Comparison of ENCODE assay signal across 14 cellular contexts in genomic region chr1:32501865-32502264, GRCh38. TPM values are rescaled to one million over a fixed set of nuclear protein-coding genes. Genes with fewer than 3 reads are reported as not detected.
DNase-seq lines count a peak whose midpoint lies in the region; ATAC-seq and TF ChIP-seq lines count a peak whose summit lies in the region.
"Had no signal": no experiment of that assay in that cellular context is flagged by ENCODE, and none has a peak within 500 bp of the region (broad histone marks: within the 10 kb centered on the region; RNA-seq: fewer than 3 reads in every experiment).

No MANE protein-coding gene starts in this region.

- no peak overlapping the region for H3K27ac ChIP-seq in HEK293 (ENCODE audit: extremely low read depth, low read depth, low read length)
- H3K27ac ChIP-seq in ascending aorta: peak overlapping the region; percentile 90 to 93
- H3K27ac ChIP-seq in psoas muscle: peak overlapping the region; percentile 90

- no peaks in the 10 kb centered on the region for H3K9me3 ChIP-seq in HEK293 (ENCODE audit: control insufficient read depth, insufficient read depth, low read depth, low read length)
- no peaks in the 10 kb centered on the region for H3K9me3 ChIP-seq in ascending aorta
- H3K9me3 ChIP-seq in psoas muscle: no peaks in the 10 kb centered on the region

- no peaks in the 10 kb centered on the region for H3K36me3 Mint-ChIP-seq in immature natural killer cell

- 23 to 75% (median 57%) methylated on average over 9 of the region's 9 CpGs for WGBS in psoas muscle, 3 donors

- intact Hi-C loops in ascending aorta (cut with DNase I): loop anchor here (2.0 to 5.0 kb wide), 2 partner anchors 37 to 55 kb away; partner anchors contain the start of gene ZBTB8A
- intact Hi-C loops in psoas muscle (cut with DNase I): no loop called here

- ATAC-seq in psoas muscle: peak in 3 of 4 donors; percentile 60 to 89 (median 76)
- ATAC-seq in HG02981 (IDR thresholded peaks at IDR 0.05; ENCODE audit: unreplicated experiment): no peak
- ATAC-seq in HG03565 (IDR thresholded peaks at IDR 0.05; ENCODE audit: unreplicated experiment): no peak
- ATAC-seq: GM12878, T-helper 17 cell had no signal

- H3K36me3 ChIP-seq in HEK293 (ENCODE audit: control insufficient read depth in 2 of 2, insufficient read depth in 1 of 2, low read length in 2 of 2) (no peaks in the 10 kb centered on the region), ascending aorta (no peaks in the 10 kb centered on the region), psoas muscle (ENCODE audit: insufficient read depth in 1 of 2, low read depth in 1 of 2) (no peaks in the 10 kb centered on the region)

- no peak for TF ChIP-seq CTCF in HEK293 (tag by site-specific recombination; IDR thresholded peaks at IDR 0.05)
- no peak for TF ChIP-seq CTCF in ascending aorta (IDR thresholded peaks at IDR 0.05)
- no peak for TF ChIP-seq CTCF in psoas muscle (IDR thresholded peaks at IDR 0.05)

- H3K4me1 ChIP-seq in HEK293 (ENCODE audit: control insufficient read depth, insufficient read depth, low read length): peaks cover 3% of the 10 kb centered on the region; the same call in 1 of the 2 replicates
- no peaks in the 10 kb centered on the region for H3K4me1 ChIP-seq in ascending aorta
- H3K4me1 ChIP-seq in psoas muscle: peaks cover 11% of the 10 kb centered on the region

- DNase-seq in ascending aorta (ENCODE audit: low spot score in 2 of 2): no peak
- no peak for DNase-seq in immature natural killer cell
- peak; percentile 29 to 72 for DNase-seq in psoas muscle
- no peak for DNase-seq in dedifferentiated amniotic fluid mesenchymal stem cell (ENCODE audit: extremely low spot score)
- DNase-seq in DMS153 treated with DMSO at 0.1 percent for 48 hours (lab: John Stamatoyannopoulos, UW; ENCODE audit: unreplicated experiment): no peak
- DNase-seq: effector CD8-positive, alpha-beta T cell; kidney; NCI-H774; T-helper 17 cell had no signal

- no peak overlapping the region for H3K27ac Mint-ChIP-seq in immature natural killer cell
- H3K27ac Mint-ChIP-seq: T-helper 17 cell had no signal

- H3K27me3 Mint-ChIP-seq in immature natural killer cell (ENCODE audit: low read depth in 3 of 3): peaks cover 5 to 27% (median 7%) of the 10 kb centered on the region in 3 donors

- H3K27me3 ChIP-seq in ascending aorta (no peaks in the 10 kb centered on the region), psoas muscle (ENCODE audit: insufficient read depth in 3 of 3, low read length in 2 of 3) (no peaks in the 10 kb centered on the region)

- peaks cover 6 to 7% of the 10 kb centered on the region in 2 donors for H3K4me1 Mint-ChIP-seq in immature natural killer cell

- CTCF ChIA-PET in HEK293 (lab: Yijun Ruan, JAX): interaction anchor here (0.5 to 0.8 kb wide), 4 partner anchors 19 to 205 kb away, joined by 3 to 4 read pairs (median 3); no protein-coding TSS in a partner anchor

- no peaks in the 10 kb centered on the region for H3K9me3 Mint-ChIP-seq in immature natural killer cell

- peak overlapping the region in 4 of 5 donors; percentile 15 to 57 (median 39) for H3K4me3 Mint-ChIP-seq in immature natural killer cell

- POLR2A ChIA-PET in HEK293 (lab: Yijun Ruan, JAX): no interaction called here

- H3K4me3 ChIP-seq in HEK293 (ENCODE audit: low read depth, low read length) (no peak overlapping the region), ascending aorta (no peak overlapping the region), psoas muscle (no peak overlapping the region)
- H3K4me3 ChIP-seq: GM12878 had no signal

TF ChIP-seq in HEK293, 187 proteins besides CTCF, POLR2A, EP300 and RAD21:
- TF ChIP-seq ZNF121 (tag by site-specific recombination; IDR thresholded peaks at IDR 0.05) (0 out of 2 replicates have a peak, but pooled peaks have one; percentile 2), ZNF521 (tag by site-specific recombination; IDR thresholded peaks at IDR 0.05) (no peak)

RNA-seq across cellular contexts. Expression of gene ZBTB8B, which starts 37.0 kb away (rescaled TPM):
- under 0.01 TPM for total RNA-seq in ascending aorta
- polyA plus RNA-seq in immature natural killer cell: not detected
- total RNA-seq in psoas muscle: not detected
- polyA plus RNA-seq in psoas muscle: under 1 TPM in 2 of 3 donors, not detected in 1; under 0.01 TPM
- total RNA-seq: T-helper 17 cell had no signal
- polyA plus RNA-seq: smooth muscle cell had no signal

RNA-seq across cellular contexts. Expression of gene ZBTB8A, which starts 37.4 kb away (rescaled TPM):
- 2.2 TPM for total RNA-seq in ascending aorta
- under 1 TPM in 1 of 3 donors, not detected in 2; 0.39 TPM for polyA plus RNA-seq in immature natural killer cell
- total RNA-seq in psoas muscle: 1 to 10 TPM; 2.3 to 3.6 (median 2.9) TPM
- polyA plus RNA-seq in psoas muscle: 1 to 10 TPM; 1.6 to 2.5 (median 2.0) TPM
- total RNA-seq: T-helper 17 cell had no signal

Comparison
In these comparisons a context has a peak if more than half of its experiments do, and no peak if none do; other contexts are left out.
1. DNase-seq: peak in psoas muscle (2 of 2); none in ascending aorta (0 of 2), immature natural killer cell (0 of 3), dedifferentiated amniotic fluid mesenchymal stem cell (single experiment) and DMS153 treated with DMSO at 0.1 percent for 48 hours (single experiment).
2. ATAC-seq: peak in psoas muscle (3 of 4); none in HG02981 (single experiment) and HG03565 (single experiment).